Comparison of ENCODE assay signal across 8 cellular contexts in genomic region chr5:147578228-147579024, GRCh38.
A peak's percentile ranks its signal among the peaks of the same experiment; 100 is the strongest.
DNase-seq lines count a peak whose midpoint lies in the region; ATAC-seq and TF ChIP-seq lines count a peak whose summit lies in the region.

No MANE protein-coding gene starts in this region.

- peak; percentile 66 for TF ChIP-seq CTCF in foreskin fibroblast (IDR thresholded peaks at IDR 0.05; ENCODE audit: low read depth, low read length)

- intact Hi-C loops in sciatic nerve (cut with DNase I): loop anchor here (10.0 kb wide), 1 partner anchor 354 kb away; no protein-coding TSS in a partner anchor

- peak; percentile 67 for ATAC-seq in sciatic nerve

- H3K4me3 ChIP-seq in foreskin fibroblast (ENCODE audit: low read depth in 1 of 2, low read length in 2 of 2): peak overlapping the region; percentile 1 to 47

- DNase-seq in DMS114 treated with DMSO at 0.1 percent for 48 hours (lab: John Stamatoyannopoulos, UW; ENCODE audit: unreplicated experiment): peak; percentile 50
- peak; percentile 29 to 60 for DNase-seq in Kasumi-1 (lab: John Stamatoyannopoulos, UW)
- DNase-seq in SHP77 treated with DMSO at 0.1 percent for 48 hours (lab: John Stamatoyannopoulos, UW): peak; percentile 42
- DNase-seq in foreskin fibroblast: peak; percentile 39 to 82
- DNase-seq in sciatic nerve (ENCODE audit: low spot score): no peak
- DNase-seq in stimulated activated CD4-positive, alpha-beta T cell treated with anti-CD3 and anti-CD28 coated beads, Interleukin-4, amount 100 ng/mL, for 24 hours: no peak
- DNase-seq in activated CD4-positive, alpha-beta T cell treated with anti-CD3 and anti-CD28 coated beads for 48 hours: no peak
- DNase-seq in cerebellar nuclear complex (lab: John Stamatoyannopoulos, UW): no peak

Comparison
In these comparisons a context has a peak if more than half of its experiments do, and no peak if none do; other contexts are left out.
1. DNase-seq: peak in DMS114 treated with DMSO at 0.1 percent for 48 hours (single experiment), Kasumi-1 (2 of 2), SHP77 treated with DMSO at 0.1 percent for 48 hours (single experiment) and foreskin fibroblast (2 of 2); none in sciatic nerve (single experiment), stimulated activated CD4-positive, alpha-beta T cell treated with anti-CD3 and anti-CD28 coated beads, Interleukin-4, amount 100 ng/mL, for 24 hours (single experiment), activated CD4-positive, alpha-beta T cell treated with anti-CD3 and anti-CD28 coated beads for 48 hours (single experiment) and cerebellar nuclear complex (0 of 2).